ENCODE assay signal across 27 cellular contexts in the genomic region with DNA sequence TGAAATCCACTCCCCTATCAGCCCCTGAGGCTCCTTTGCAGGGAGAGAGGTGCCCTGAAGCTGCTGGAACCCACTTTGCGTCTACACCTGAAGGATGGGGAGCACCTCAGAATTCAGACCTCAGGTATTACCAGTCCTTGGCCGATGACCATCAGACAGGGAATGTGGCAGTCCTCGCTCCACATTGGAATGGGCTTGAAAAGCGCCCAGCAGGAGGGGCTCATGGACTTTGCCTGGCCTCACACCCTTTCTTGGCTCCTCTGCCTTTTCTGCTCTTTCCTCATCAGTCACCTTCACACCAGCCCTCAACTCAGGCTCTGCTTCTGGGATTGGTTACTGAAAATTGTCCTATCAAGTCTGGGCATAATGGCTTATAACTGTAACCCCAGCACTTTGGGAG.
"Had no signal": no experiment of that assay in that cellular context is flagged by ENCODE, and none has a peak within 500 bp of the region (broad histone marks: within the 10 kb centered on the region; RNA-seq: fewer than 3 reads in every experiment).

No MANE protein-coding gene starts in this region.

- H3K4me3 ChIP-seq: coronary artery, dorsolateral prefrontal cortex, gastroesophageal sphincter, hepatocyte, lower lobe of right lung, neural progenitor cell, suprapubic skin, tibial artery had no signal

- H3K4me1 ChIP-seq: gastroesophageal sphincter, lower lobe of right lung, suprapubic skin, tibial artery had no signal

- H3K79me2 ChIP-seq: hepatocyte had no signal

- ATAC-seq: activated CD4-positive, CD25-positive, alpha-beta regulatory T cell treated with anti-CD3 and anti-CD28 coated beads, Interleukin-2, amount 50 U/mL, for 24 hours; gastroesophageal sphincter; left lobe of liver; lower lobe of right lung; natural killer cell had no signal

- H3K4me1 Mint-ChIP-seq: activated CD4-positive, alpha-beta memory T cell treated with anti-CD3 and anti-CD28 coated beads, Interleukin-2, amount 10 ng/mL, durations not matched to agents 7 days and 5 days; activated naive CD4-positive, alpha-beta T cell treated with anti-CD3 and anti-CD28 coated beads, Interleukin-2, amount 10 ng/mL, durations not matched to agents 7 days and 5 days; natural killer cell had no signal

- DNase-seq: activated CD4-positive, alpha-beta memory T cell treated with anti-CD3 and anti-CD28 coated beads, Interleukin-2, amount 10 ng/mL, durations not matched to agents 7 days and 5 days; activated CD4-positive, alpha-beta T cell treated with anti-CD3 and anti-CD28 coated beads for 48 hours; activated CD8-positive, alpha-beta memory T cell treated with anti-CD3 and anti-CD28 coated beads, Interleukin-2, amount 50 U/mL, for 48 hours; activated gamma-delta T cell; activated naive CD4-positive, alpha-beta T cell treated with anti-CD3 and anti-CD28 coated beads, Interleukin-2, amount 10 ng/mL, durations not matched to agents 7 days and 5 days; activated T-cell treated with anti-CD3 and anti-CD28 coated beads, Interleukin-2, amount 50 U/mL, for 24 hours; amniotic stem cell; brain microvascular endothelial cell; dorsolateral prefrontal cortex; effector memory CD4-positive, alpha-beta T cell; erythroblast; kidney glomerular epithelial cell; lower lobe of right lung; mesenchymal stem cell; natural killer cell; occipital lobe; right cardiac atrium; stimulated activated CD4-positive, alpha-beta T cell treated with anti-CD3 and anti-CD28 coated beads, Interleukin-15, amount 100 ng/mL, for 24 hours; stimulated activated naive CD4-positive, alpha-beta T cell; tibial artery had no signal

- H3K27ac ChIP-seq: brain microvascular endothelial cell, coronary artery, dorsolateral prefrontal cortex, gastroesophageal sphincter, hepatocyte, lower lobe of right lung, neural progenitor cell, suprapubic skin, tibial artery had no signal

- H2AFZ ChIP-seq: hepatocyte, neural progenitor cell had no signal

- H3K27me3 ChIP-seq: brain microvascular endothelial cell, hepatocyte, neural progenitor cell, suprapubic skin had no signal

- H3K36me3 Mint-ChIP-seq: activated naive CD4-positive, alpha-beta T cell treated with anti-CD3 and anti-CD28 coated beads, Interleukin-2, amount 10 ng/mL, durations not matched to agents 7 days and 5 days; neural progenitor cell had no signal

- H3K4me3 Mint-ChIP-seq: activated CD4-positive, alpha-beta memory T cell treated with anti-CD3 and anti-CD28 coated beads, Interleukin-2, amount 10 ng/mL, durations not matched to agents 7 days and 5 days; activated naive CD4-positive, alpha-beta T cell treated with anti-CD3 and anti-CD28 coated beads, Interleukin-2, amount 10 ng/mL, durations not matched to agents 7 days and 5 days; activated T-cell treated with anti-CD3 and anti-CD28 coated beads, Interleukin-2, amount 50 U/mL, for 24 hours; natural killer cell; neural progenitor cell had no signal

- H3K9ac ChIP-seq: neural progenitor cell had no signal

- H3K36me3 ChIP-seq: brain microvascular endothelial cell, gastroesophageal sphincter, lower lobe of right lung, neural progenitor cell, suprapubic skin, tibial artery had no signal

- H3K4me2 ChIP-seq: hepatocyte, neural progenitor cell had no signal

- H3K27ac Mint-ChIP-seq: activated CD4-positive, alpha-beta memory T cell treated with anti-CD3 and anti-CD28 coated beads, Interleukin-2, amount 10 ng/mL, durations not matched to agents 7 days and 5 days; activated naive CD4-positive, alpha-beta T cell treated with anti-CD3 and anti-CD28 coated beads, Interleukin-2, amount 10 ng/mL, durations not matched to agents 7 days and 5 days; activated T-cell treated with anti-CD3 and anti-CD28 coated beads, Interleukin-2, amount 50 U/mL, for 24 hours; natural killer cell; neural progenitor cell had no signal
